Comparison of ENCODE assay signal across 16 cellular contexts in the genomic region with DNA sequence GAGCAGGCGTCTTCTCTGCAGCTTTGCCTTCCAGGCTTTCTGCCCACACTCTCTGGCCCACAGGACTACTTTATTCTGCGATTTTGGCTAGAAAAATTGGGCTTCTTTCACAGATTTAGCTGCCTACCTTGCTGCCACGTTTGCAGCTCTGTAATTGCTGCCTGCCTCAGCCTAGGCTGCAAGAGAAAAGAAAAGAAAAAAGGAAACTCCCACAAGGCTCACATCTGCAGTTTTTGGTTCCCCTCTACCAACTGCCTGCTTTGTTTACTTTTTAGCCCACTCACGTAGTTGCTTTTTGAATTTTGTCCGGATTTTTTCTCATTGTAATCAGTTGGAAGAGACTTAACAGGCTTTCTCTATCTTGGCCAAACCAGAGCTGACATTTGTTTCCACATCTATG. TPM values are rescaled to one million over a fixed set of nuclear protein-coding genes. Genes with fewer than 3 reads are reported as not detected.
DNase-seq lines count a peak whose midpoint lies in the region; ATAC-seq and TF ChIP-seq lines count a peak whose summit lies in the region.
"Had no signal": no experiment of that assay in that cellular context is flagged by ENCODE, and none has a peak within 500 bp of the region (broad histone marks: within the 10 kb centered on the region; RNA-seq: fewer than 3 reads in every experiment).

No MANE protein-coding gene starts in this region.

- no peak for TF ChIP-seq CTCF in heart right ventricle (IDR thresholded peaks at IDR 0.05)

- H3K4me3 ChIP-seq in heart right ventricle, result no peak overlapping the region
- H3K4me3 ChIP-seq: left lung, psoas muscle, upper lobe of right lung had no signal

- H3K27ac ChIP-seq in heart right ventricle, result no peak overlapping the region
- H3K27ac ChIP-seq: left lung, psoas muscle, RWPE1, upper lobe of right lung had no signal

- no peaks in the 10 kb centered on the region for H3K4me1 ChIP-seq in heart right ventricle
- H3K4me1 ChIP-seq: left lung, psoas muscle, upper lobe of right lung had no signal

- 48 to 61% methylated on average over 5 of the region's 5 CpGs for WGBS in heart right ventricle, 2 donors

- H3K36me3 ChIP-seq in heart right ventricle, result no peaks in the 10 kb centered on the region
- H3K36me3 ChIP-seq: left lung, upper lobe of right lung had no signal

- peak; percentile 81 for ATAC-seq in GM18858 (IDR thresholded peaks at IDR 0.05; ENCODE audit: unreplicated experiment)
- peak; percentile 83 for ATAC-seq in GM21576 (IDR thresholded peaks at IDR 0.05; ENCODE audit: unreplicated experiment)
- peak; percentile 76 for ATAC-seq in HG03095 (IDR thresholded peaks at IDR 0.05; ENCODE audit: unreplicated experiment)
- no peak for ATAC-seq in GM18520 (IDR thresholded peaks at IDR 0.05; ENCODE audit: unreplicated experiment)
- no peak for ATAC-seq in heart right ventricle
- ATAC-seq: left lung, psoas muscle, upper lobe of right lung had no signal

- peaks cover 0 to 4% (median 0%) of the 10 kb centered on the region in 7 donors for H3K27me3 ChIP-seq in heart right ventricle
- H3K27me3 ChIP-seq: upper lobe of right lung had no signal

- intact Hi-C loops in heart right ventricle (cut with DNase I), result no loop called here

- peaks cover 0 to 5% (median 0%) of the 10 kb centered on the region in 11 donors for H3K9me3 ChIP-seq in heart right ventricle
- H3K9me3 ChIP-seq: left lung, psoas muscle, upper lobe of right lung had no signal

- DNase-seq in germinal center (ENCODE audit: low spot score) (peak; percentile 43), COR-L47 (lab: John Stamatoyannopoulos, UW) (no peak), NOMO-1 treated with dmso at 0.1 percent for 144 hours (lab: John Stamatoyannopoulos, UW; ENCODE audit: unreplicated experiment) (no peak), heart right ventricle (no peak)
- DNase-seq: DMS53; effector memory CD4-positive, alpha-beta T cell; left lung; MM.1S; NCI-H774; psoas muscle; upper lobe of right lung had no signal

RNA-seq across cellular contexts. Expression of a gene that starts 24.3 kb away (rescaled TPM):
- not detected for total RNA-seq in heart right ventricle
- not detected for polyA plus RNA-seq in heart right ventricle
- total RNA-seq: left lung, upper lobe of right lung had no signal

RNA-seq across cellular contexts. Expression of a gene that starts 25.2 kb away (rescaled TPM):
- total RNA-seq in heart right ventricle, result 10 to 100 TPM; 21.5 to 35.9 (median 28.1) TPM
- polyA plus RNA-seq in heart right ventricle, result 10 to 100 TPM in 1 of 2 donors, 1 to 10 TPM in 1; 9.6 to 11.6 TPM

RNA-seq across cellular contexts. Expression of a gene that starts 30.7 kb away (rescaled TPM):
- total RNA-seq in heart right ventricle, result under 1 TPM in 1 of 10 donors, not detected in 9; 0.24 TPM
- polyA plus RNA-seq in heart right ventricle, result not detected
- total RNA-seq: psoas muscle, upper lobe of right lung had no signal

RNA-seq across cellular contexts. Expression of a gene that starts 56.3 kb away (rescaled TPM):
- 1 to 10 TPM; 1.5 to 3.7 (median 2.4) TPM for total RNA-seq in heart right ventricle
- polyA plus RNA-seq in heart right ventricle, result 1 to 10 TPM; 1.6 to 4.7 TPM

Comparison
In these comparisons a context has a peak if more than half of its experiments do, and no peak if none do; other contexts are left out.
1. ATAC-seq: peak in GM18858 (single experiment), GM21576 (single experiment) and HG03095 (single experiment); none in GM18520 (single experiment) and heart right ventricle (0 of 8).